ENCODE assay signal across 21 cellular contexts in the genomic region with DNA sequence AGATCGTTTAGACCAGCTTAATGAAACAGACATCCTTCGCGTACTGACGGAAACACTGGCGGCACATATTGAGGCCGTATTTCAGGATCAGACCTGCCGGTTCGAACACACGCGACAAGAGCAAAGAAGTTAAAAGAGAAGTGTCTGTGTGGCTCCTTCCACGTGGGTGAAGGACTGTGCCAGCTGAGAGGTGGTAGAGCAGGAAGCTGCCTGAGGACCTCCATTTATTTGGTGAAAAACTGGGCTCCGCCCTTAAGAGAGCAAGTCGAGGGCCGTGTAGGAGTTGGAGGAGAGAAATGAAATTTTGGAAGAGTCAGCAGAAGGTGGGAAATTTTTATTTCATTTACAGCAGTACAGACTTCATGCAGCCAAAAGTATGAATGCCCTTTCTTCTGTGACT. TPM values are rescaled to one million over a fixed set of nuclear protein-coding genes. Genes with fewer than 3 reads are reported as not detected.
DNase-seq lines count a peak whose midpoint lies in the region; ATAC-seq and TF ChIP-seq lines count a peak whose summit lies in the region.
"Had no signal": no experiment of that assay in that cellular context is flagged by ENCODE, and none has a peak within 500 bp of the region (broad histone marks: within the 10 kb centered on the region; RNA-seq: fewer than 3 reads in every experiment).

No MANE protein-coding gene starts in this region.

- H3K27me3 ChIP-seq in Caco-2 (replicated peaks; ENCODE audit: control insufficient read depth, insufficient read depth, low read length), result no peaks in the 10 kb centered on the region
- H3K27me3 ChIP-seq in HUES64 (ENCODE audit: insufficient read depth, low read length), result no peaks in the 10 kb centered on the region
- H3K27me3 ChIP-seq in endodermal cell (ENCODE audit: control insufficient read depth, insufficient read depth, low read length, poor library complexity, severe bottlenecking), result no peaks in the 10 kb centered on the region
- H3K27me3 ChIP-seq in mesenchymal stem cell (ENCODE audit: control insufficient read depth in 1 of 2, insufficient read depth in 1 of 2, low read length in 2 of 2), result no peaks in the 10 kb centered on the region
- H3K27me3 ChIP-seq: ascending aorta, ovary, right lobe of liver, tibial nerve had no signal

- H3K23ac ChIP-seq in mesenchymal stem cell (ENCODE audit: low read length in 2 of 2), result no peak overlapping the region

- H3K4me3 ChIP-seq in Caco-2 (ENCODE audit: low read depth, low read length) (0 out of 2 replicates have a peak overlapping the region, but pooled peaks have one; percentile 12), HUES64 (ENCODE audit: low read length) (no peak overlapping the region; the same call in 1 of the 2 replicates), endodermal cell (ENCODE audit: low read length) (no peak overlapping the region), mesenchymal stem cell (ENCODE audit: insufficient read depth in 1 of 2, low read depth in 1 of 2, low read length in 2 of 2) (no peak overlapping the region)
- H3K4me3 ChIP-seq: ascending aorta, ovary, right lobe of liver, tibial nerve had no signal

- H2BK12ac ChIP-seq in mesenchymal stem cell (ENCODE audit: low read length in 2 of 2), result no peak overlapping the region

- no peak overlapping the region for H4K91ac ChIP-seq in mesenchymal stem cell (ENCODE audit: low read length)

- peak overlapping the region; percentile 88 for H3K27ac Mint-ChIP-seq in Caco-2 (ENCODE audit: unreplicated experiment)
- H3K27ac Mint-ChIP-seq in endodermal cell, result no peak overlapping the region
- H3K27ac Mint-ChIP-seq: activated naive CD4-positive, alpha-beta T cell treated with anti-CD3 and anti-CD28 coated beads, Interleukin-2, amount 10 ng/mL, durations not matched to agents 7 days and 5 days had no signal

- H2BK5ac ChIP-seq in mesenchymal stem cell (ENCODE audit: low read depth, low read length, poor library complexity, severe bottlenecking), result peak overlapping the region; percentile 86

- peak overlapping the region; percentile 96 for H2AK5ac ChIP-seq in mesenchymal stem cell (ENCODE audit: low read length, severe bottlenecking)

- ATAC-seq in GM18520 (IDR thresholded peaks at IDR 0.05; ENCODE audit: unreplicated experiment) (no peak), esophagus mucosa (no peak)
- ATAC-seq: right lobe of liver; stimulated activated naive CD8-positive, alpha-beta T cell treated with anti-CD3 and anti-CD28 coated beads, Interleukin-15, Interleukin-2, amounts not matched to agents 100 U/mL and 50 U/mL, for 24 hours had no signal

- no peak overlapping the region for H2BK15ac ChIP-seq in mesenchymal stem cell (ENCODE audit: low read depth, poor library complexity, severe bottlenecking)

- peak overlapping the region in 1 of 2 experiments; percentile 18 for H3K18ac ChIP-seq in mesenchymal stem cell (ENCODE audit: low read depth in 1 of 2, low read length in 2 of 2)

- CTCF ChIA-PET in Caco-2 (lab: Charles Lee), result interaction anchor here (2.0 kb wide), 1 partner anchor 34 kb away, joined by 10 read pairs; no protein-coding TSS in a partner anchor

- peak in 1 of 2 experiments; percentile 15 for DNase-seq in Caco-2
- DNase-seq in endodermal cell, result peak; percentile 62
- no peak for DNase-seq in mesenchymal stem cell
- no peak for DNase-seq in HUDEP-2 (lab: John Stamatoyannopoulos, UW; ENCODE audit: unreplicated experiment in 76 of 76)
- DNase-seq in activated CD8-positive, alpha-beta memory T cell treated with anti-CD3 and anti-CD28 coated beads for 24 hours, result no peak
- DNase-seq: activated CD4-positive, alpha-beta T cell treated with anti-CD3 and anti-CD28 coated beads, Interleukin-2, amount 50 U/mL, for 48 hours; activated naive CD4-positive, alpha-beta T cell treated with anti-CD3 and anti-CD28 coated beads, Interleukin-2, amount 10 ng/mL, durations not matched to agents 7 days and 5 days; activated T-cell treated with anti-CD3 and anti-CD28 coated beads, Interleukin-2, amount 50 U/mL, for 1 hour; CD4-positive, alpha-beta memory T cell; NCI-H1417; ovary; right lobe of liver; stimulated activated naive CD8-positive, alpha-beta T cell treated with anti-CD3 and anti-CD28 coated beads, Interleukin-15, Interleukin-2, amounts not matched to agents 100 U/mL and 50 U/mL, for 24 hours had no signal

- H3K4me1 Mint-ChIP-seq in Caco-2 (ENCODE audit: low read depth, unreplicated experiment), result peaks cover 27% of the 10 kb centered on the region
- H3K4me1 Mint-ChIP-seq in endodermal cell, result peaks cover 10% of the 10 kb centered on the region

- H3K27ac ChIP-seq in HUES64 (ENCODE audit: low read depth, low read length) (peak overlapping the region; percentile 21), endodermal cell (ENCODE audit: low read depth, low read length) (no peak overlapping the region), mesenchymal stem cell (ENCODE audit: low read length, poor library complexity, severe bottlenecking) (peak overlapping the region; percentile 39)
- H3K27ac ChIP-seq: ascending aorta, ovary, right lobe of liver, tibial nerve, VCaP had no signal

- intact Hi-C loops in Caco-2 (cut with micrococcal nuclease; ENCODE audit: unreplicated experiment), result no loop called here

- H3K4me1 ChIP-seq in Caco-2 (peaks cover 15% of the 10 kb centered on the region), HUES64 (ENCODE audit: insufficient read depth, low read length) (peaks cover 23% of the 10 kb centered on the region), endodermal cell (ENCODE audit: control insufficient read depth, insufficient read depth, low read length) (no peaks in the 10 kb centered on the region), mesenchymal stem cell (ENCODE audit: control insufficient read depth, insufficient read depth, low read depth, low read length) (peaks cover 5% of the 10 kb centered on the region)

- no peak for TF ChIP-seq CTCF in Caco-2 (IDR thresholded peaks at IDR 0.05; ENCODE audit: insufficient read depth in 1 of 2, low read depth in 1 of 2, low read length in 1 of 2, severe bottlenecking in 1 of 2, unreplicated experiment in 1 of 2)
- no peak for TF ChIP-seq CTCF in endodermal cell (conservative IDR thresholded peaks at IDR 0.05)

- WGBS in HUES64, result 54% methylated on average over 14 of the region's 14 CpGs
- 71 to 73% methylated on average over 11 to 14 of the region's 14 CpGs for WGBS in endodermal cell (ENCODE audit: insufficient coverage in 1 of 2, insufficient read length in 1 of 2), 2 experiments
- WGBS in mesenchymal stem cell, result 58% methylated on average over 12 of the region's 14 CpGs

- no peak overlapping the region for H3K14ac ChIP-seq in mesenchymal stem cell (ENCODE audit: low read length in 2 of 2)

- H4K8ac ChIP-seq in mesenchymal stem cell (ENCODE audit: low read length), result peak overlapping the region; percentile 67

- H3K4ac ChIP-seq in mesenchymal stem cell (ENCODE audit: low read depth in 1 of 2, low read length in 2 of 2), result no peak overlapping the region

- POLR2A ChIA-PET in Caco-2 (lab: Charles Lee), result interaction anchor here (0.6 to 0.7 kb wide), 3 partner anchors 10 to 101 kb away, joined by 3 to 5 read pairs (median 3); no protein-coding TSS in a partner anchor

- H3K9me3 Mint-ChIP-seq in Caco-2 (ENCODE audit: unreplicated experiment) (peaks cover 17% of the 10 kb centered on the region), endodermal cell (no peaks in the 10 kb centered on the region)
- H3K9me3 Mint-ChIP-seq: activated naive CD4-positive, alpha-beta T cell treated with anti-CD3 and anti-CD28 coated beads, Interleukin-2, amount 10 ng/mL, durations not matched to agents 7 days and 5 days had no signal

- peak overlapping the region; percentile 27 for H2BK120ac ChIP-seq in mesenchymal stem cell (ENCODE audit: low read depth, low read length)

- H3K9me3 ChIP-seq in Caco-2 (no peaks in the 10 kb centered on the region), HUES64 (ENCODE audit: insufficient read depth, low read depth, low read length) (no peaks in the 10 kb centered on the region), endodermal cell (ENCODE audit: control insufficient read depth, low read length) (no peaks in the 10 kb centered on the region), mesenchymal stem cell (ENCODE audit: control insufficient read depth, low read length) (no peaks in the 10 kb centered on the region)
- H3K9me3 ChIP-seq: ascending aorta, ovary, right lobe of liver, tibial nerve had no signal

- H3K27me3 Mint-ChIP-seq in Caco-2 (ENCODE audit: insufficient read depth, unreplicated experiment) (no peaks in the 10 kb centered on the region), endodermal cell (ENCODE audit: insufficient read depth) (peaks cover 10% of the 10 kb centered on the region)

- H3K9ac ChIP-seq in HUES64 (ENCODE audit: low read depth, low read length), result peak overlapping the region; percentile 3; the same call in 1 of the 2 replicates
- H3K9ac ChIP-seq in endodermal cell (ENCODE audit: extremely low read depth, low read length, poor library complexity, severe bottlenecking), result no peak overlapping the region
- no peak overlapping the region for H3K9ac ChIP-seq in mesenchymal stem cell (ENCODE audit: low read length)

- H2AFZ ChIP-seq in mesenchymal stem cell (ENCODE audit: low read depth, low read length), result peak overlapping the region; percentile 36

- H3K4me3 Mint-ChIP-seq in Caco-2 (ENCODE audit: unreplicated experiment) (peak overlapping the region; percentile 80), endodermal cell (no peak overlapping the region)
- H3K4me3 Mint-ChIP-seq: activated naive CD4-positive, alpha-beta T cell treated with anti-CD3 and anti-CD28 coated beads, Interleukin-2, amount 10 ng/mL, durations not matched to agents 7 days and 5 days; CD4-positive, alpha-beta memory T cell had no signal

- TSS peak; percentile 76 for BruUV-seq in Caco-2 (replicated peaks; lab: Mats Ljungman, UMichigan)

- H3K79me1 ChIP-seq in mesenchymal stem cell (replicated peaks; ENCODE audit: low read length, poor library complexity, severe bottlenecking), result no peaks in the 10 kb centered on the region

- no peaks in the 10 kb centered on the region for H3K36me3 ChIP-seq in Caco-2 (ENCODE audit: control insufficient read depth, insufficient read depth, low read length)
- H3K36me3 ChIP-seq in HUES64 (ENCODE audit: insufficient read depth, low read length), result no peaks in the 10 kb centered on the region
- H3K36me3 ChIP-seq in endodermal cell (ENCODE audit: control insufficient read depth, insufficient read depth, low read length), result no peaks in the 10 kb centered on the region
- H3K36me3 ChIP-seq in mesenchymal stem cell (ENCODE audit: control insufficient read depth in 1 of 2, insufficient read depth in 2 of 2, low read depth in 1 of 2, low read length in 2 of 2), result no peaks in the 10 kb centered on the region
- H3K36me3 ChIP-seq: ascending aorta, ovary, right lobe of liver, tibial nerve had no signal

- H3K4me2 ChIP-seq in mesenchymal stem cell (ENCODE audit: low read length, poor library complexity, severe bottlenecking), result no peak overlapping the region

- H3K36me3 Mint-ChIP-seq in Caco-2 (ENCODE audit: insufficient read depth, unreplicated experiment) (peaks cover 5% of the 10 kb centered on the region), endodermal cell (ENCODE audit: low read depth) (no peaks in the 10 kb centered on the region)
- H3K36me3 Mint-ChIP-seq: activated naive CD4-positive, alpha-beta T cell treated with anti-CD3 and anti-CD28 coated beads, Interleukin-2, amount 10 ng/mL, durations not matched to agents 7 days and 5 days; CD4-positive, alpha-beta memory T cell had no signal

RNA-seq across cellular contexts. Expression of gene ADORA3, which starts 38.8 kb away (rescaled TPM):
- total RNA-seq in Caco-2 (2022), result not detected in 2 replicates
- not detected for polyA plus RNA-seq in HUES64 (2013, experiment 1 of 2)
- not detected for polyA plus RNA-seq in HUES64 (2013, experiment 2 of 2)
- not detected for total RNA-seq in endodermal cell
- not detected for polyA plus RNA-seq in endodermal cell (2013, experiment 1 of 2)
- not detected for polyA plus RNA-seq in endodermal cell (2013, experiment 2 of 2)
- polyA plus RNA-seq in mesenchymal stem cell (2013, experiment 1 of 2), result 0.06 TPM
- not detected for polyA plus RNA-seq in mesenchymal stem cell (2013, experiment 2 of 2)
- 0.64 TPM for total RNA-seq in esophagus mucosa
- total RNA-seq: LHCN-M2; T-helper 1 cell treated with Interleukin-12 subunit alpha and Interleukin-12 subunit beta and Interleukin-4 antibody, amounts not matched to agents 30 ng/mL and 1 ng/mL, for 36 hours had no signal

RNA-seq across cellular contexts. Expression of gene TMIGD3, which starts 38.8 kb away (rescaled TPM):
- total RNA-seq in Caco-2 (2022), result 0.35 and 0.88 TPM in 2 replicates
- polyA plus RNA-seq in HUES64 (2013, experiment 1 of 2), result not detected
- polyA plus RNA-seq in HUES64 (2013, experiment 2 of 2), result not detected
- not detected for total RNA-seq in endodermal cell
- polyA plus RNA-seq in endodermal cell (2013, experiment 1 of 2), result not detected
- not detected for polyA plus RNA-seq in endodermal cell (2013, experiment 2 of 2)
- 0.14 TPM for polyA plus RNA-seq in mesenchymal stem cell (2013, experiment 1 of 2)
- 0.16 TPM for polyA plus RNA-seq in mesenchymal stem cell (2013, experiment 2 of 2)
- not detected for total RNA-seq in esophagus mucosa
- total RNA-seq: CD4-positive, alpha-beta memory T cell; LHCN-M2 had no signal
- polyA plus RNA-seq: CD4-positive, alpha-beta memory T cell had no signal
